In the genomic region with DNA sequence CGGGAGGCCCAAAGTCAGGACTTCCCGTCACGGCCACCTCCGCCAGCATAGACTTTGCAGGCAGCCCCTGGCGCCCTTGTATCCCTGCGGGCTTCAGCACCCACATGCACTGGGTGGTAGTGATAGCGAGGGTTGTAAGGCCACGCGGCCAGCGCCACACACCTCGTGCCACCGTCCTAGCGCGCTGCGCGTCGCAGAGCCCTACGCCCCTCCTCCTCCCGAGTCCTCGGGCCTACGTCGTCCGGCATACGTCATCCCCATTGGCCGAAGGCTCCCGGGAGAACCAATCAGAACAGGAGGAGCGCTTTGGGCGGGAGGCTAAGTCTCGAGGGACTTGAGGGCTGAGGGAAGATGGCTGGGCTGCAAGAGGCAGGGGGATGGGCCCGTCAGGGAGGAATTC, we compare ENCODE assay signal across 22 cellular contexts. TPM values are rescaled to one million over a fixed set of nuclear protein-coding genes. Genes with fewer than 3 reads are reported as not detected.
"Had no signal": no experiment of that assay in that cellular context is flagged by ENCODE, and none has a peak within 500 bp of the region (broad histone marks: within the 10 kb centered on the region; RNA-seq: fewer than 3 reads in every experiment).

No MANE protein-coding gene starts in this region.

- H3K4me1 ChIP-seq: foreskin keratinocyte, tibial artery, vagina had no signal

- DNase-seq: activated B cell treated with CpG ODN at 0.5 μM for 24 hours; activated CD4-positive, alpha-beta T cell treated with anti-CD3 and anti-CD28 coated beads for 48 hours; activated CD8-positive, alpha-beta memory T cell treated with anti-CD3 and anti-CD28 coated beads, Interleukin-2, amount 50 U/mL, for 4 hours; activated CD8-positive, alpha-beta T cell treated with anti-CD3 and anti-CD28 coated beads, Interleukin-2, amount 10 ng/mL, durations not matched to agents 7 days and 5 days; activated gamma-delta T cell treated with Interleukin-2 at 50 U/mL for 16 hours; activated naive CD8-positive, alpha-beta T cell treated with anti-CD3 and anti-CD28 coated beads, Interleukin-2, amount 10 ng/mL, durations not matched to agents 7 days and 5 days; brain microvascular endothelial cell; effector CD8-positive, alpha-beta T cell; foreskin keratinocyte; glutamatergic neuron; hypothalamus; immature natural killer cell; nucleus accumbens; posterior cingulate gyrus; retina; T-helper 2 cell; tibial artery had no signal

- H3K27me3 ChIP-seq: brain microvascular endothelial cell, foreskin keratinocyte, tibial artery, vagina had no signal

- H3K27ac ChIP-seq: brain microvascular endothelial cell, foreskin keratinocyte, tibial artery, vagina had no signal

- H3K4me3 ChIP-seq: tibial artery, vagina had no signal

- ATAC-seq: activated CD8-positive, alpha-beta T cell treated with anti-CD3 and anti-CD28 coated beads, Interleukin-2, amount 10 ng/mL, durations not matched to agents 7 days and 5 days; foreskin keratinocyte; stimulated activated effector memory CD8-positive, alpha-beta T cell treated with anti-CD3 and anti-CD28 coated beads, Interleukin-12 subunit alpha, Interleukin-12 subunit beta, amount 100 ng/mL, for 72 hours had no signal

- H3K36me3 ChIP-seq: brain microvascular endothelial cell, tibial artery, vagina had no signal

- H3K9me3 ChIP-seq: tibial artery, vagina had no signal

RNA-seq across cellular contexts. Expression of a gene that starts 1.3 kb away (rescaled TPM):
- total RNA-seq: activated B cell treated with CpG ODN at 0.5 μM for 24 hours; activated CD8-positive, alpha-beta T cell treated with anti-CD3 and anti-CD28 coated beads, Interleukin-2, amount 10 ng/mL, durations not matched to agents 7 days and 5 days; activated naive CD8-positive, alpha-beta T cell treated with anti-CD3 and anti-CD28 coated beads, Interleukin-2, amount 10 ng/mL, durations not matched to agents 7 days and 5 days; foreskin keratinocyte; liver; mesenteric fat pad; natural killer cell treated with Interleukin-12 subunit alpha and Interleukin-12 subunit beta and Interleukin-15 and Interleukin-18, amount 100 ng/mL, for 72 hours; vagina had no signal
- polyA plus RNA-seq: foreskin keratinocyte had no signal
